ENCODE assay signal across 16 cellular contexts in the genomic region with DNA sequence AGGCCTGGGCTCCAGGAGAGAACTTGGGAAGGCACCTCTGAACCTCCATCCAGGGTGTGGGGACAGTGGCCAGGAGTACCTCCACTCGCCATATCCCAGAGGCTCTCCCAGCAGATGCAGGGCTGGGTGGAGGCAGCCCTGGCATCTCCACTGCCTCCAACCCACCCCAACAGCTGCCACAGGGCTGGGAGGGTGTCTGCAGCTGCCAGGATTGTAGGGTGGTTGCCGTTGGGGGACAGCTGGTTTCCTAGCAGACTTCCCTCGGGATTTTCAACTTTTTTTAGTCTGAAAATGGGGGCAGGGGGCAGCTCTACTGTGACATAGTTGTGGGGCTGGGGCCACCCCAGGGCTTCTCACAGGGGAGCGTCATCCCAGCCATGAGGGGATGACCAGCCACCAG. TPM values are rescaled to one million over a fixed set of nuclear protein-coding genes. Genes with fewer than 3 reads are reported as not detected.
A peak's percentile ranks its signal among the peaks of the same experiment; 100 is the strongest.
DNase-seq lines count a peak whose midpoint lies in the region; ATAC-seq and TF ChIP-seq lines count a peak whose summit lies in the region.
"Had no signal": no experiment of that assay in that cellular context is flagged by ENCODE, and none has a peak within 500 bp of the region (broad histone marks: within the 10 kb centered on the region; RNA-seq: fewer than 3 reads in every experiment).

No MANE protein-coding gene starts in this region.

- peak overlapping the region; percentile 47 for H3K27ac Mint-ChIP-seq in mesothelial cell of epicardium
- H3K27ac Mint-ChIP-seq in stimulated activated memory B cell treated with anti-CD40 and anti-IgM and Interleukin-4, amounts not matched to agents 10 μg/mL and 1 μg/mL and 100 μg/mL, for 72 hours, result peak overlapping the region; percentile 81
- H3K27ac Mint-ChIP-seq: activated CD4-positive, alpha-beta memory T cell treated with anti-CD3 and anti-CD28 coated beads, Interleukin-2, amount 10 ng/mL, durations not matched to agents 7 days and 5 days; T-helper 1 cell treated with Interleukin-12 subunit alpha and Interleukin-12 subunit beta and Interleukin-4 antibody, amounts not matched to agents 30 μg/mL and 1 μg/mL, for 36 hours had no signal

- no peak overlapping the region for H3K4me3 Mint-ChIP-seq in mesothelial cell of epicardium
- H3K4me3 Mint-ChIP-seq in stimulated activated memory B cell treated with anti-CD40 and anti-IgM and Interleukin-4, amounts not matched to agents 10 μg/mL and 1 μg/mL and 100 μg/mL, for 72 hours, result no peak overlapping the region
- H3K4me3 Mint-ChIP-seq: activated CD4-positive, alpha-beta memory T cell treated with anti-CD3 and anti-CD28 coated beads, Interleukin-2, amount 10 ng/mL, durations not matched to agents 7 days and 5 days; T-helper 1 cell treated with Interleukin-12 subunit alpha and Interleukin-12 subunit beta and Interleukin-4 antibody, amounts not matched to agents 30 μg/mL and 1 μg/mL, for 36 hours had no signal

- no peak for TF ChIP-seq CTCF in mesothelial cell of epicardium (IDR thresholded peaks at IDR 0.05; ENCODE audit: unreplicated experiment)

- no peak for ATAC-seq in stimulated activated memory B cell treated with anti-CD40 and anti-IgM and Interleukin-4, amounts not matched to agents 10 μg/mL and 1 μg/mL and 100 μg/mL, for 72 hours
- ATAC-seq in left lobe of liver (no peak), GM21526 (IDR thresholded peaks at IDR 0.05; ENCODE audit: low FRiP score, unreplicated experiment) (no peak), HG02623 (IDR thresholded peaks at IDR 0.05; ENCODE audit: unreplicated experiment) (no peak)

- H3K9me3 Mint-ChIP-seq in mesothelial cell of epicardium, result no peaks in the 10 kb centered on the region
- no peaks in the 10 kb centered on the region for H3K9me3 Mint-ChIP-seq in stimulated activated memory B cell treated with anti-CD40 and anti-IgM and Interleukin-4, amounts not matched to agents 10 μg/mL and 1 μg/mL and 100 μg/mL, for 72 hours
- H3K9me3 Mint-ChIP-seq: activated CD4-positive, alpha-beta memory T cell treated with anti-CD3 and anti-CD28 coated beads, Interleukin-2, amount 10 ng/mL, durations not matched to agents 7 days and 5 days; T-helper 1 cell treated with Interleukin-12 subunit alpha and Interleukin-12 subunit beta and Interleukin-4 antibody, amounts not matched to agents 30 μg/mL and 1 μg/mL, for 36 hours had no signal

- H3K4me1 Mint-ChIP-seq in mesothelial cell of epicardium, result peaks cover 21% of the 10 kb centered on the region
- H3K4me1 Mint-ChIP-seq in stimulated activated memory B cell treated with anti-CD40 and anti-IgM and Interleukin-4, amounts not matched to agents 10 μg/mL and 1 μg/mL and 100 μg/mL, for 72 hours, result peaks cover 47% of the 10 kb centered on the region

- H3K27me3 Mint-ChIP-seq in mesothelial cell of epicardium (ENCODE audit: low read depth), result no peaks in the 10 kb centered on the region
- no peaks in the 10 kb centered on the region for H3K27me3 Mint-ChIP-seq in stimulated activated memory B cell treated with anti-CD40 and anti-IgM and Interleukin-4, amounts not matched to agents 10 μg/mL and 1 μg/mL and 100 μg/mL, for 72 hours
- H3K27me3 Mint-ChIP-seq: activated CD4-positive, alpha-beta memory T cell treated with anti-CD3 and anti-CD28 coated beads, Interleukin-2, amount 10 ng/mL, durations not matched to agents 7 days and 5 days had no signal

- DNase-seq in LHCN-M2 (ENCODE audit: low read depth), result peak; percentile 82
- DNase-seq in SHP77 treated with DMSO at 0.1 percent for 48 hours (lab: John Stamatoyannopoulos, UW), result peak; percentile 20
- DNase-seq in mesothelial cell of epicardium (ENCODE audit: low spot score in 2 of 2, unreplicated experiment in 2 of 2), result no peak
- DNase-seq in left lobe of liver (ENCODE audit: low spot score), result no peak
- DNase-seq: activated CD4-positive, alpha-beta memory T cell treated with anti-CD3 and anti-CD28 coated beads, Interleukin-2, amount 10 ng/mL, durations not matched to agents 7 days and 5 days; AML-193; gastrocnemius medialis; NCI-H187 treated with DMSO at 0.1 percent for 48 hours; NCI-H446 treated with DMSO at 0.1 percent for 48 hours; SIG-M5; stimulated activated CD4-positive, alpha-beta T cell treated with anti-CD3 and anti-CD28 coated beads, Interleukin-2, amount 100 ng/mL, for 48 hours had no signal

- H3K36me3 Mint-ChIP-seq in mesothelial cell of epicardium, result peaks cover 2% of the 10 kb centered on the region
- no peaks in the 10 kb centered on the region for H3K36me3 Mint-ChIP-seq in stimulated activated memory B cell treated with anti-CD40 and anti-IgM and Interleukin-4, amounts not matched to agents 10 μg/mL and 1 μg/mL and 100 μg/mL, for 72 hours

RNA-seq across cellular contexts. Expression of a gene that starts 9.7 kb away (rescaled TPM):
- total RNA-seq in LHCN-M2 (2014; rRNA removed) (9.4 and 10.5 TPM in 2 replicates), mesothelial cell of epicardium (59.7 to 65.3 TPM (median 63.6 TPM) in 3 replicates), left lobe of liver (30.0 TPM)
- polyA plus RNA-seq in LHCN-M2 (2012), result 13.4 TPM

RNA-seq across cellular contexts. Expression of a gene that starts 40.7 kb away (rescaled TPM):
- total RNA-seq in LHCN-M2 (2014; rRNA removed) (not detected in 2 replicates), mesothelial cell of epicardium (161 to 172 TPM (median 166 TPM) in 3 replicates), left lobe of liver (0.98 TPM)
- polyA plus RNA-seq in LHCN-M2 (2012), result not detected
- total RNA-seq: dermis microvascular lymphatic vessel endothelial cell, gastrocnemius medialis had no signal

Comparison
In these comparisons a context has a peak if more than half of its experiments do, and no peak if none do; other contexts are left out.
1. DNase-seq: peak in LHCN-M2 (single experiment) and SHP77 treated with DMSO at 0.1 percent for 48 hours (single experiment); none in mesothelial cell of epicardium (0 of 2) and left lobe of liver (single experiment).
2. RNA of a gene that starts 40.7 kb away (total RNA-seq): 161 to 172 TPM in mesothelial cell of epicardium; 0.98 TPM in left lobe of liver (single experiment) and not detected in LHCN-M2; every median in the first group is over 10 times any median in the second.